16 cellular contexts compared by ENCODE assay signal in the genomic region with DNA sequence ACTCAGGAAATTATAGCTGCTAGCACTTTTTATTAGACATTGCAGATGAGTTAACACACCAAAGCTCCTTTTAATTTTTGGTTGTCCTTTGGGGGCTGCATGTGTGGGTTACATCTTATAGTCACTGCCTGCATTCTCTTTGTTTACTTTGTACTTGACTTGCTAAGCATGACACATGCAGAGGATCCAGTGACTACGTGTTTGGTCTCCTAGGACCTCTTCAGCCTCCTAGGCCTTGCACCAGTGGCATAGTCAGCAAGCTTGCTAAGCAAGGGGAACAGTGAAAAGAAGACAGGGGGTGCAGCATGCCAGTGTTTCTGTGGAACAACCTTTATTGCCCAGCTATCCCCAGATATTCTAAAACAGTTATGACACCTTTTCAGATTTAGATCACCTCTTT.
DNase-seq lines count a peak whose midpoint lies in the region; ATAC-seq and TF ChIP-seq lines count a peak whose summit lies in the region.
"Had no signal": no experiment of that assay in that cellular context is flagged by ENCODE, and none has a peak within 500 bp of the region (broad histone marks: within the 10 kb centered on the region; RNA-seq: fewer than 3 reads in every experiment).

No MANE protein-coding gene starts in this region.

- no peak for TF ChIP-seq POLR2A in erythroblast (IDR thresholded peaks at IDR 0.05; ENCODE audit: low read length)
- TF ChIP-seq POLR2A in heart left ventricle (IDR thresholded peaks at IDR 0.05): no peak

- peak; percentile 26 for DNase-seq in EH (ENCODE audit: low read depth)
- peak; percentile 42 for DNase-seq in NCI-H1092 (lab: John Stamatoyannopoulos, UW)
- peak; percentile 14 for DNase-seq in SK-MEL-5 (ENCODE audit: low read depth, low spot score)
- DNase-seq in left kidney (ENCODE audit: low read depth, low spot score): peak; percentile 2
- no peak for DNase-seq in stimulated activated effector memory CD8-positive, alpha-beta T cell treated with anti-CD3 and anti-CD28 coated beads, Interleukin-12 subunit alpha, Interleukin-12 subunit beta, amount 100 ng/mL, for 72 hours (ENCODE audit: low spot score in 2 of 2)
- DNase-seq in erythroblast (lab: John Stamatoyannopoulos, UW): no peak
- DNase-seq in heart left ventricle: no peak
- DNase-seq: activated CD4-positive, alpha-beta T cell treated with anti-CD3 and anti-CD28 coated beads for 36 hours; effector CD4-positive, alpha-beta T cell; left lung; sigmoid colon; T-cell had no signal

- H3K4me1 Mint-ChIP-seq in stimulated activated effector memory CD8-positive, alpha-beta T cell treated with anti-CD3 and anti-CD28 coated beads, Interleukin-12 subunit alpha, Interleukin-12 subunit beta, amount 100 ng/mL, for 72 hours: no peaks in the 10 kb centered on the region
- H3K4me1 Mint-ChIP-seq: activated CD4-positive, alpha-beta T cell treated with anti-CD3 and anti-CD28 coated beads for 36 hours; GM23338; T-cell had no signal

- no peaks in the 10 kb centered on the region for H3K9me3 ChIP-seq in heart left ventricle
- H3K9me3 ChIP-seq: ascending aorta, left lung, sigmoid colon, suprapubic skin had no signal

- peaks cover 0 to 3% (median 0%) of the 10 kb centered on the region in 9 donors for H3K36me3 ChIP-seq in heart left ventricle
- H3K36me3 ChIP-seq: ascending aorta, left lung, sigmoid colon, suprapubic skin had no signal

- no peak overlapping the region for H3K4me3 ChIP-seq in heart left ventricle
- H3K4me3 ChIP-seq: ascending aorta, GM23338, left lung, sigmoid colon, suprapubic skin had no signal

- H3K36me3 Mint-ChIP-seq in stimulated activated effector memory CD8-positive, alpha-beta T cell treated with anti-CD3 and anti-CD28 coated beads, Interleukin-12 subunit alpha, Interleukin-12 subunit beta, amount 100 ng/mL, for 72 hours: no peaks in the 10 kb centered on the region
- H3K36me3 Mint-ChIP-seq: natural killer cell treated with Interleukin-12 subunit alpha and Interleukin-12 subunit beta and Interleukin-15 and Interleukin-18, amount 100 ng/mL, for 72 hours had no signal

- H3K27ac Mint-ChIP-seq in stimulated activated effector memory CD8-positive, alpha-beta T cell treated with anti-CD3 and anti-CD28 coated beads, Interleukin-12 subunit alpha, Interleukin-12 subunit beta, amount 100 ng/mL, for 72 hours: no peak overlapping the region
- H3K27ac Mint-ChIP-seq: activated CD4-positive, alpha-beta T cell treated with anti-CD3 and anti-CD28 coated beads for 36 hours; GM23338; natural killer cell treated with Interleukin-12 subunit alpha and Interleukin-12 subunit beta and Interleukin-15 and Interleukin-18, amount 100 ng/mL, for 72 hours; T-cell had no signal

- no peaks in the 10 kb centered on the region for H3K27me3 ChIP-seq in heart left ventricle
- H3K27me3 ChIP-seq: ascending aorta, left lung, sigmoid colon, suprapubic skin had no signal

- ATAC-seq in stimulated activated effector memory CD8-positive, alpha-beta T cell treated with anti-CD3 and anti-CD28 coated beads, Interleukin-12 subunit alpha, Interleukin-12 subunit beta, amount 100 ng/mL, for 72 hours: no peak
- ATAC-seq in heart left ventricle: no peak
- ATAC-seq: activated CD4-positive, alpha-beta T cell treated with anti-CD3 and anti-CD28 coated beads for 36 hours; GM23338; left lung; natural killer cell treated with Interleukin-12 subunit alpha and Interleukin-12 subunit beta and Interleukin-15 and Interleukin-18, amount 100 ng/mL, for 72 hours; T-cell had no signal

- in situ Hi-C loops in SK-MEL-5 (cut with HindIII; ENCODE audit: low pct_unique_long_range_greater_than_20kb, low sequenced_read_pairs): no loop called here

- no peak overlapping the region for H3K27ac ChIP-seq in heart left ventricle
- H3K27ac ChIP-seq: ascending aorta, left lung, sigmoid colon, suprapubic skin had no signal

- 65 to 83% (median 76%) methylated on average over 1 of the region's 1 CpG for WGBS in heart left ventricle, 4 donors

- no peak for TF ChIP-seq CTCF in heart left ventricle (IDR thresholded peaks at IDR 0.05)

- no peaks in the 10 kb centered on the region for H3K9me3 Mint-ChIP-seq in stimulated activated effector memory CD8-positive, alpha-beta T cell treated with anti-CD3 and anti-CD28 coated beads, Interleukin-12 subunit alpha, Interleukin-12 subunit beta, amount 100 ng/mL, for 72 hours
- H3K9me3 Mint-ChIP-seq: GM23338; natural killer cell treated with Interleukin-12 subunit alpha and Interleukin-12 subunit beta and Interleukin-15 and Interleukin-18, amount 100 ng/mL, for 72 hours; T-cell had no signal

- intact Hi-C loops in heart left ventricle (cut with DNase I): no loop called here

- no peak overlapping the region for H3K4me3 Mint-ChIP-seq in stimulated activated effector memory CD8-positive, alpha-beta T cell treated with anti-CD3 and anti-CD28 coated beads, Interleukin-12 subunit alpha, Interleukin-12 subunit beta, amount 100 ng/mL, for 72 hours
- H3K4me3 Mint-ChIP-seq: activated CD4-positive, alpha-beta T cell treated with anti-CD3 and anti-CD28 coated beads for 36 hours; GM23338; natural killer cell treated with Interleukin-12 subunit alpha and Interleukin-12 subunit beta and Interleukin-15 and Interleukin-18, amount 100 ng/mL, for 72 hours; T-cell had no signal

- no peaks in the 10 kb centered on the region for H3K4me1 ChIP-seq in heart left ventricle
- H3K4me1 ChIP-seq: ascending aorta, left lung, sigmoid colon, suprapubic skin had no signal

Comparison
In these comparisons a context has a peak if more than half of its experiments do, and no peak if none do; other contexts are left out.
1. DNase-seq: peak in EH (single experiment), NCI-H1092 (single experiment), SK-MEL-5 (single experiment) and left kidney (single experiment); none in stimulated activated effector memory CD8-positive, alpha-beta T cell treated with anti-CD3 and anti-CD28 coated beads, Interleukin-12 subunit alpha, Interleukin-12 subunit beta, amount 100 ng/mL, for 72 hours (0 of 2), erythroblast (0 of 2) and heart left ventricle (0 of 5).